Comparison of ENCODE assay signal across 29 cellular contexts in genomic region chrX:47243351-47243750, GRCh38. TPM values are rescaled to one million over a fixed set of nuclear protein-coding genes. Genes with fewer than 3 reads are reported as not detected.
DNase-seq lines count a peak whose midpoint lies in the region; ATAC-seq, FAIRE-seq and TF ChIP-seq lines count a peak whose summit lies in the region.
"Had no signal": no experiment of that assay in that cellular context is flagged by ENCODE, and none has a peak within 500 bp of the region (broad histone marks: within the 10 kb centered on the region; RNA-seq: fewer than 3 reads in every experiment).

No MANE protein-coding gene starts in this region.

- FAIRE-seq in kidney (lab: Jason Lieb, UNC): no peak
- FAIRE-seq: A204.1, GM12878, GM12892, GM18507 had no signal

- no peak overlapping the region for H2BK5ac ChIP-seq in IMR-90 (ENCODE audit: low read depth, low read length, poor library complexity, severe bottlenecking)

- H3K4me3 Mint-ChIP-seq in neural progenitor cell: peak overlapping the region; percentile 18
- H3K4me3 Mint-ChIP-seq: CD14-positive monocyte; CD4-positive, alpha-beta memory T cell; CD4-positive, CD25-positive, alpha-beta regulatory T cell; CD8-positive, alpha-beta memory T cell had no signal

- CTCF ChIA-PET in HEK293 (lab: Yijun Ruan, JAX) (no interaction called here), IMR-90 (lab: Yijun Ruan, JAX) (no interaction called here)

- intact Hi-C loops in IMR-90 (cut with micrococcal nuclease) (no loop called here), kidney (cut with DNase I) (no loop called here)

- peaks cover 6% of the 10 kb centered on the region for H3K27me3 Mint-ChIP-seq in neural progenitor cell (ENCODE audit: insufficient read depth, low read depth)
- H3K27me3 Mint-ChIP-seq: CD4-positive, alpha-beta memory T cell; CD4-positive, CD25-positive, alpha-beta regulatory T cell had no signal

- in situ Hi-C loops in IMR-90 (cut with MboI; ENCODE audit: low sequenced_read_pairs): no loop called here

- H3K27me3 ChIP-seq in IMR-90 (ENCODE audit: control insufficient read depth, insufficient read depth, low read length) (peaks cover 23% of the 10 kb centered on the region), neural progenitor cell (no peaks in the 10 kb centered on the region)
- H3K27me3 ChIP-seq: BE2C had no signal

- BruUV-seq in IMR-90 (replicated peaks; lab: Mats Ljungman, UMichigan): no TSS peak

- no peaks in the 10 kb centered on the region for H3K9me3 ChIP-seq in HEK293 (ENCODE audit: control insufficient read depth, insufficient read depth, low read depth, low read length)
- H3K9me3 ChIP-seq in IMR-90 (ENCODE audit: control insufficient read depth, insufficient read depth, low read length): peaks cover 4% of the 10 kb centered on the region; the same call in 1 of the 2 replicates
- H3K9me3 ChIP-seq in kidney (ENCODE audit: control insufficient read depth in 1 of 2, low read length in 2 of 2): no peaks in the 10 kb centered on the region
- no peaks in the 10 kb centered on the region for H3K9me3 ChIP-seq in neural progenitor cell (ENCODE audit: low read depth)
- H3K9me3 ChIP-seq: BE2C, BLaER1 had no signal

- H3K14ac ChIP-seq in IMR-90 (replicated peaks; ENCODE audit: low read depth, low read length): no peak overlapping the region

- H4K8ac ChIP-seq in IMR-90 (ENCODE audit: low read depth in 2 of 2, low read length in 2 of 2): no peak overlapping the region

- H3K4me3 ChIP-seq in HEK293 (ENCODE audit: low read depth, low read length) (no peak overlapping the region), IMR-90 (ENCODE audit: insufficient read depth, low read depth, low read length) (no peak overlapping the region), kidney (ENCODE audit: low read length in 2 of 2) (no peak overlapping the region), neural progenitor cell (no peak overlapping the region)
- H3K4me3 ChIP-seq: BLaER1, GM12878 had no signal

- H3K56ac ChIP-seq in IMR-90 (ENCODE audit: extremely low read depth, insufficient read depth, low read length): no peak overlapping the region

- no peak for TF ChIP-seq RAD21 in IMR-90 (IDR thresholded peaks at IDR 0.05; ENCODE audit: low read length)

- H3K4me1 Mint-ChIP-seq in neural progenitor cell: no peaks in the 10 kb centered on the region
- H3K4me1 Mint-ChIP-seq: CD14-positive monocyte had no signal

- H3K27ac ChIP-seq in HEK293 (ENCODE audit: extremely low read depth, low read depth, low read length): 0 out of 2 replicates have a peak overlapping the region, but pooled peaks have one; percentile 27
- no peak overlapping the region for H3K27ac ChIP-seq in IMR-90 (ENCODE audit: insufficient read depth, low read length)
- H3K27ac ChIP-seq in kidney (ENCODE audit: low read depth in 2 of 2, low read length in 2 of 2): no peak overlapping the region
- no peak overlapping the region for H3K27ac ChIP-seq in neural progenitor cell
- H3K27ac ChIP-seq: BLaER1 had no signal

- peaks cover 11% of the 10 kb centered on the region for H3F3A ChIP-seq in neural progenitor cell (ENCODE audit: low read depth)

- no peaks in the 10 kb centered on the region for H3K9me3 Mint-ChIP-seq in neural progenitor cell
- H3K9me3 Mint-ChIP-seq: CD4-positive, alpha-beta memory T cell; CD4-positive, CD25-positive, alpha-beta regulatory T cell; CD8-positive, alpha-beta memory T cell had no signal

- 100% methylated on average over 1 of the region's 14 CpGs; no CpG with 5 or more reads in 1 of the 2 experiments for WGBS in IMR-90 (ENCODE audit: extremely low coverage in 2 of 2, insufficient read length in 1 of 2), 2 experiments

- peaks cover 16% of the 10 kb centered on the region for H3K79me2 ChIP-seq in neural progenitor cell (ENCODE audit: low read depth)

- peaks cover 0 to 20% of the 10 kb centered on the region in 2 experiments; a peak in 2 of 4 replicates for H3K79me1 ChIP-seq in IMR-90 (ENCODE audit: low read depth in 1 of 2, low read length in 2 of 2)

- peak overlapping the region; percentile 53 for H2AK9ac ChIP-seq in IMR-90 (replicated peaks; ENCODE audit: low read depth, low read length, poor library complexity)

- dilution Hi-C loops in IMR-90 (cut with HindIII; ENCODE audit: low sequenced_read_pairs, unreplicated experiment): no loop called here

- H3K4me2 ChIP-seq in IMR-90 (ENCODE audit: low read depth, low read length): no peak overlapping the region
- H3K4me2 ChIP-seq in neural progenitor cell: no peak overlapping the region
- H3K4me2 ChIP-seq: BLaER1 had no signal

- TF ChIP-seq POLR2A in IMR-90 (IDR thresholded peaks at IDR 0.05; ENCODE audit: low read depth, low read length): no peak

- TF ChIP-seq CTCF in HEK293 (tag by site-specific recombination; IDR thresholded peaks at IDR 0.05) (no peak), IMR-90 (conservative IDR thresholded peaks at IDR 0.05; ENCODE audit: low read depth, low read length) (no peak), kidney (IDR thresholded peaks at IDR 0.05; ENCODE audit: borderline replicate concordance, extremely low read depth, insufficient read depth) (no peak), neural progenitor cell (IDR thresholded peaks at IDR 0.05) (no peak)

- no peak overlapping the region for H3K18ac ChIP-seq in IMR-90 (ENCODE audit: low read depth, low read length)

- H3K36me3 Mint-ChIP-seq in neural progenitor cell: peaks cover 58% of the 10 kb centered on the region

- no peak overlapping the region for H4K5ac ChIP-seq in IMR-90 (ENCODE audit: low read depth, low read length)

- H2AFZ ChIP-seq in IMR-90 (replicated peaks; ENCODE audit: low read length, poor library complexity) (peak overlapping the region; percentile 32), neural progenitor cell (replicated peaks) (no peak overlapping the region)

- H3K4me1 ChIP-seq in HEK293 (ENCODE audit: control insufficient read depth, insufficient read depth, low read length) (no peaks in the 10 kb centered on the region), IMR-90 (ENCODE audit: control insufficient read depth, insufficient read depth, low read length) (no peaks in the 10 kb centered on the region), kidney (ENCODE audit: control insufficient read depth in 1 of 2, insufficient read depth in 1 of 2, low read depth in 1 of 2, low read length in 2 of 2) (no peaks in the 10 kb centered on the region), neural progenitor cell (no peaks in the 10 kb centered on the region)
- H3K4me1 ChIP-seq: BE2C, BLaER1 had no signal

- no peak overlapping the region for H2BK120ac ChIP-seq in IMR-90 (ENCODE audit: low read depth, low read length)

- no peak for DNase-seq in IMR-90
- DNase-seq in kidney: peak; percentile 43
- DNase-seq in neural progenitor cell (ENCODE audit: low spot score): no peak
- no peak for DNase-seq in NCI-H1436 treated with DMSO at 0.1 percent for 48 hours (lab: John Stamatoyannopoulos, UW)
- no peak for DNase-seq in NCI-H2171 (lab: John Stamatoyannopoulos, UW)
- DNase-seq: 8988T; ACHN; BE2C; C1 segment of cervical spinal cord; CD4-positive, alpha-beta memory T cell; CD4-positive, CD25-positive, alpha-beta regulatory T cell; CD8-positive, alpha-beta memory T cell; COR-L47; DMS 273 treated with DMSO at 0.1 percent for 48 hours; DMS153; DMS53; DMS79; DND-41; EL; GDM1 had no signal

- ATAC-seq in IMR-90 (ENCODE audit: low read depth): no peak
- no peak for ATAC-seq in HG02798 (IDR thresholded peaks at IDR 0.05; ENCODE audit: poor library complexity, unreplicated experiment)
- no peak for ATAC-seq in HG03378 (IDR thresholded peaks at IDR 0.05; ENCODE audit: unreplicated experiment)
- ATAC-seq: GM12878 had no signal

- POLR2A ChIA-PET in HEK293 (lab: Yijun Ruan, JAX) (no interaction called here), IMR-90 (lab: Charles Lee; ENCODE audit: unreplicated experiment) (no interaction called here)

- no peak overlapping the region for H3K27ac Mint-ChIP-seq in neural progenitor cell
- H3K27ac Mint-ChIP-seq: CD14-positive monocyte; CD4-positive, alpha-beta memory T cell; CD4-positive, CD25-positive, alpha-beta regulatory T cell had no signal

- H2BK20ac ChIP-seq in IMR-90 (ENCODE audit: low read depth, low read length): no peak overlapping the region

- H3K4ac ChIP-seq in IMR-90 (ENCODE audit: low read depth, low read length): no peak overlapping the region

- H4K91ac ChIP-seq in IMR-90 (ENCODE audit: insufficient read depth, low read depth, low read length): no peak overlapping the region

- peaks cover 10% of the 10 kb centered on the region for H4K20me1 ChIP-seq in IMR-90 (ENCODE audit: insufficient read depth, low read length)
- peaks cover 4% of the 10 kb centered on the region for H4K20me1 ChIP-seq in neural progenitor cell (ENCODE audit: low read depth)

- H3K9ac ChIP-seq in IMR-90 (ENCODE audit: low read depth, low read length) (no peak overlapping the region), kidney (ENCODE audit: low read length in 2 of 2) (no peak overlapping the region), neural progenitor cell (no peak overlapping the region)
- H3K9ac ChIP-seq: BLaER1 had no signal

- H3K9me1 ChIP-seq in IMR-90 (ENCODE audit: insufficient read depth, low read length): peaks cover 4% of the 10 kb centered on the region; the same call in 1 of the 2 replicates

- no peak overlapping the region for H2BK15ac ChIP-seq in IMR-90 (ENCODE audit: low read depth, low read length)

- H3K36me3 ChIP-seq in HEK293 (ENCODE audit: control insufficient read depth in 2 of 2, insufficient read depth in 1 of 2, low read length in 2 of 2) (peaks cover 30 to 92% of the 10 kb centered on the region in 2 experiments), IMR-90 (ENCODE audit: control insufficient read depth, insufficient read depth, low read length) (peaks cover 59% of the 10 kb centered on the region), kidney (ENCODE audit: control insufficient read depth in 1 of 2, insufficient read depth in 2 of 2, low read length in 2 of 2) (peaks cover 13 to 17% of the 10 kb centered on the region in 2 donors), neural progenitor cell (no peaks in the 10 kb centered on the region)
- H3K36me3 ChIP-seq: BE2C had no signal

- H2AK5ac ChIP-seq in IMR-90 (ENCODE audit: low read depth, low read length): no peak overlapping the region

- H3K23ac ChIP-seq in IMR-90 (ENCODE audit: low read depth, low read length): no peak overlapping the region

RNA-seq across cellular contexts. Expression of gene USP11, which starts 10.5 kb away (rescaled TPM):
- total RNA-seq in IMR-90 (2012; rRNA removed) (50.5 and 59.7 TPM in 2 replicates), kidney (91.6 TPM), neural progenitor cell (ENCODE audit: low replicate concordance) (106 and 158 TPM in 2 replicates)
- polyA plus RNA-seq in IMR-90 (2012; rRNA removed) (33.0 and 33.5 TPM in 2 replicates), kidney (ENCODE audit: insufficient read depth, low read depth, low replicate concordance) (30.9 TPM)
- polyA plus RNA-seq in IMR-90 (2012; cell fraction: cytosol; rRNA removed): 18.8 and 25.3 TPM in 2 replicates
- 110 and 113 TPM in 2 replicates for polyA plus RNA-seq in IMR-90 (2012; cell fraction: nucleus; rRNA removed; ENCODE audit: low replicate concordance)

RNA-seq across cellular contexts. Expression of gene CDK16, which starts 24.9 kb away (rescaled TPM):
- 69.4 and 85.3 TPM in 2 replicates for total RNA-seq in IMR-90 (2012; rRNA removed)
- 106 and 116 TPM in 2 replicates for polyA plus RNA-seq in IMR-90 (2012; rRNA removed)
- 72.0 and 131 TPM in 2 replicates for polyA plus RNA-seq in IMR-90 (2012; cell fraction: cytosol; rRNA removed)
- polyA plus RNA-seq in IMR-90 (2012; cell fraction: nucleus; rRNA removed; ENCODE audit: low replicate concordance): 187 and 297 TPM in 2 replicates
- total RNA-seq in kidney: 96.1 TPM
- polyA plus RNA-seq in kidney (ENCODE audit: insufficient read depth, low read depth, low replicate concordance): 89.1 TPM
- total RNA-seq in neural progenitor cell (ENCODE audit: low replicate concordance): 166 and 248 TPM in 2 replicates

RNA-seq across cellular contexts. Expression of gene UBA1, which starts 49.7 kb away (rescaled TPM):
- total RNA-seq in IMR-90 (2012; rRNA removed) (256 and 299 TPM in 2 replicates), kidney (218 TPM), neural progenitor cell (ENCODE audit: low replicate concordance) (291 and 537 TPM in 2 replicates)
- polyA plus RNA-seq in IMR-90 (2012; rRNA removed) (343 and 366 TPM in 2 replicates), kidney (ENCODE audit: insufficient read depth, low read depth, low replicate concordance) (155 TPM)
- 253 and 341 TPM in 2 replicates for polyA plus RNA-seq in IMR-90 (2012; cell fraction: cytosol; rRNA removed)
- polyA plus RNA-seq in IMR-90 (2012; cell fraction: nucleus; rRNA removed; ENCODE audit: low replicate concordance): 285 and 480 TPM in 2 replicates
